ENCODE assay signal across 9 cellular contexts in the genomic region with DNA sequence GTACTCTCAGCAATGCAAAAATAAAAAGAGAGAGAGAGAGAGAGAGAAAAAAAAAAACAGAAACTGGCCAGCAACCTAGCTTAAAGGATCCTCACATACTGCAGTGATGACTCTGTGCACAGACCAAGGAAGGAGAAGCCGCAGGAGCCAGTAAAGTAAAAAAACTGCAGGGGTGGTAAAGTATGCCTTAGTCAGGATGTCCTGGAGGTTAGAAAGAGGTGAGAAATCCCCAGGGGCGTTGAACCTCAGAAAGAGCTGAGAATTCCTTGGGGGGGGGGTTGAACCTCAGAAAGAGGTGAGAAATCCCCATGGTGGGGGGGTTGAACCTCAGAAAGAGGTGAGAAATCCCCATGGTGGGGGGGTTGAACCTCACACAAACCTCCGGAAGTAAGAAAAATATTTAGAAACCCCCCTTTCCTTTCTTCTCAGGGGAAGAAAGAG. TPM values are rescaled to one million over a fixed set of nuclear protein-coding genes. Genes with fewer than 3 reads are reported as not detected.
DNase-seq lines count a peak whose midpoint lies in the region; ATAC-seq, FAIRE-seq and TF ChIP-seq lines count a peak whose summit lies in the region.
"Had no signal": no experiment of that assay in that cellular context is flagged by ENCODE, and none has a peak within 500 bp of the region (broad histone marks: within the 10 kb centered on the region; RNA-seq: fewer than 3 reads in every experiment).

No MANE protein-coding gene starts in this region.

- peak overlapping the region; percentile 17 to 97 (median 86) for H3K27ac Mint-ChIP-seq in naive thymus-derived CD4-positive, alpha-beta T cell

- no peaks in the 10 kb centered on the region for H3K36me3 ChIP-seq in GM06990 (ENCODE audit: control insufficient read depth, insufficient read depth, low read length)
- no peaks in the 10 kb centered on the region for H3K36me3 ChIP-seq in naive thymus-derived CD4-positive, alpha-beta T cell (ENCODE audit: control insufficient read depth in 2 of 3, insufficient read depth in 3 of 3, low read length in 3 of 3)

- POLR2A ChIA-PET in naive thymus-derived CD4-positive, alpha-beta T cell (lab: Charles Lee) = no interaction called here

- DNase-seq in GM06990 (ENCODE audit: extremely low read depth, insufficient read length) (peak; percentile 34), amniotic epithelial cell (ENCODE audit: low read depth) (peak; percentile 43), SW480 (ENCODE audit: low spot score) (no peak), GM19239 (ENCODE audit: insufficient read length, low spot score) (no peak), cerebellum (ENCODE audit: low spot score) (no peak)
- peak in 4 of 9 donors; percentile 2 to 56 (median 24) for DNase-seq in naive thymus-derived CD4-positive, alpha-beta T cell

- H3K27me3 Mint-ChIP-seq in naive thymus-derived CD4-positive, alpha-beta T cell = peaks cover 0 to 5% (median 0%) of the 10 kb centered on the region in 5 donors

- H3K9me3 ChIP-seq in naive thymus-derived CD4-positive, alpha-beta T cell (ENCODE audit: control insufficient read depth in 2 of 3, low read length in 3 of 3) = no peaks in the 10 kb centered on the region

- TF ChIP-seq CTCF in GM06990 (IDR thresholded peaks at IDR 0.05; ENCODE audit: insufficient read depth, low read length, poor library complexity, severe bottlenecking) = no peak

- H3K4me3 ChIP-seq in GM06990 (replicated peaks; ENCODE audit: low read depth, low read length) = peak overlapping the region; percentile 43
- peak overlapping the region; percentile 32 for H3K4me3 ChIP-seq in naive thymus-derived CD4-positive, alpha-beta T cell (ENCODE audit: low read length)

- peak overlapping the region; percentile 67 for H3K27ac ChIP-seq in naive thymus-derived CD4-positive, alpha-beta T cell (ENCODE audit: low read depth, low read length)

- ATAC-seq in HG02943 (IDR thresholded peaks at IDR 0.05; ENCODE audit: low read depth, unreplicated experiment) (peak; percentile 43), HG03280 (IDR thresholded peaks at IDR 0.05; ENCODE audit: unreplicated experiment) (no peak)
- peak; percentile 88 for ATAC-seq in naive thymus-derived CD4-positive, alpha-beta T cell

- H3K4me1 ChIP-seq in naive thymus-derived CD4-positive, alpha-beta T cell (ENCODE audit: control insufficient read depth in 2 of 2, insufficient read depth in 2 of 2, low read length in 2 of 2) = peaks cover 5 to 7% of the 10 kb centered on the region in 2 donors

- no peaks in the 10 kb centered on the region for H3K27me3 ChIP-seq in GM06990 (replicated peaks; ENCODE audit: control insufficient read depth, insufficient read depth, low read length)
- no peaks in the 10 kb centered on the region for H3K27me3 ChIP-seq in naive thymus-derived CD4-positive, alpha-beta T cell (ENCODE audit: control insufficient read depth in 2 of 2, insufficient read depth in 2 of 2, low read length in 2 of 2)

- intact Hi-C loops in naive thymus-derived CD4-positive, alpha-beta T cell (cut with micrococcal nuclease) = loop anchor here (5.0 to 10.0 kb wide), 3 partner anchors 205 to 317 kb away; no protein-coding TSS in a partner anchor

- peaks cover 0 to 2% (median 0%) of the 10 kb centered on the region in 5 donors for H3K36me3 Mint-ChIP-seq in naive thymus-derived CD4-positive, alpha-beta T cell

- CTCF ChIA-PET in naive thymus-derived CD4-positive, alpha-beta T cell (lab: Charles Lee) = no interaction called here

- FAIRE-seq in GM19239 (lab: Jason Lieb, UNC) = no peak

- peaks cover 15 to 46% (median 24%) of the 10 kb centered on the region in 7 donors for H3K4me1 Mint-ChIP-seq in naive thymus-derived CD4-positive, alpha-beta T cell

- H3K9me3 Mint-ChIP-seq in naive thymus-derived CD4-positive, alpha-beta T cell = peaks cover 0 to 4% (median 0%) of the 10 kb centered on the region in 11 donors

- peak overlapping the region; percentile 64 to 89 (median 84) for H3K4me3 Mint-ChIP-seq in naive thymus-derived CD4-positive, alpha-beta T cell

RNA-seq across cellular contexts. Expression of gene MAGEA9, which starts 48.0 kb away (rescaled TPM):
- not detected for total RNA-seq in naive thymus-derived CD4-positive, alpha-beta T cell
- not detected for polyA plus RNA-seq in naive thymus-derived CD4-positive, alpha-beta T cell
- total RNA-seq in cerebellum = not detected
- total RNA-seq: lung microvascular endothelial cell had no signal

RNA-seq across cellular contexts. Expression of gene MAGEA8, which starts 51.2 kb away (rescaled TPM):
- not detected for total RNA-seq in naive thymus-derived CD4-positive, alpha-beta T cell
- polyA plus RNA-seq in naive thymus-derived CD4-positive, alpha-beta T cell = not detected
- not detected for total RNA-seq in cerebellum
- total RNA-seq: lung microvascular endothelial cell had no signal

RNA-seq across cellular contexts. Expression of gene HSFX1, which starts 55.9 kb away (rescaled TPM):
- total RNA-seq in naive thymus-derived CD4-positive, alpha-beta T cell = 1 to 10 TPM in 3 of 5 experiments, under 1 TPM in 2; 0.47 to 2.8 (median 1.2) TPM
- under 1 TPM in 1 of 2 donors, not detected in 1; 0.52 TPM for polyA plus RNA-seq in naive thymus-derived CD4-positive, alpha-beta T cell
- total RNA-seq in cerebellum = 3.0 TPM

Comparison
In these comparisons a context has a peak if more than half of its experiments do, and no peak if none do; other contexts are left out.
1. DNase-seq: peak in GM06990 (single experiment) and amniotic epithelial cell (single experiment); none in SW480 (single experiment), GM19239 (single experiment) and cerebellum (single experiment).